19 cellular contexts compared by ENCODE assay signal in genomic region chr10:67925449-67926005, GRCh38. TPM values are rescaled to one million over a fixed set of nuclear protein-coding genes. Genes with fewer than 3 reads are reported as not detected.
A peak's percentile ranks its signal among the peaks of the same experiment; 100 is the strongest.
DNase-seq lines count a peak whose midpoint lies in the region; ATAC-seq and TF ChIP-seq lines count a peak whose summit lies in the region.
"Had no signal": no experiment of that assay in that cellular context is flagged by ENCODE, and none has a peak within 500 bp of the region (broad histone marks: within the 10 kb centered on the region; RNA-seq: fewer than 3 reads in every experiment).

No MANE protein-coding gene starts in this region.

- H3K36me3 Mint-ChIP-seq in CD4-positive, alpha-beta T cell (ENCODE audit: low read depth), result peaks cover 75% of the 10 kb centered on the region
- H3K36me3 Mint-ChIP-seq in HFFc6 (ENCODE audit: low read depth) (peaks cover 65% of the 10 kb centered on the region), memory B cell (peaks cover 23% of the 10 kb centered on the region), endothelial cell (ENCODE audit: low read depth, unreplicated experiment) (peaks cover 14% of the 10 kb centered on the region)

- no peak for DNase-seq in CD4-positive, alpha-beta T cell
- DNase-seq in HFFc6 (peak; percentile 80), brain microvascular endothelial cell (peak; percentile 18), memory B cell (ENCODE audit: low spot score in 2 of 2) (no peak), Peyer's patch (no peak), endothelial cell (ENCODE audit: low spot score) (no peak)
- DNase-seq in activated CD4-positive, alpha-beta T cell treated with anti-CD3 and anti-CD28 coated beads for 4 hours, result no peak
- DNase-seq: activated CD4-positive, alpha-beta memory T cell treated with anti-CD3 and anti-CD28 coated beads, Interleukin-2, amount 10 ng/mL, durations not matched to agents 7 days and 5 days; amniotic stem cell; C1 segment of cervical spinal cord; naive thymus-derived CD8-positive, alpha-beta T cell; NCI-H1694 treated with DMSO at 0.1 percent for 48 hours; NCI-H345; NK-92 treated with Interleukin-12 subunit alpha and Interleukin-12 subunit beta, amount 100 ng/mL, for 24 hours had no signal

- no peaks in the 10 kb centered on the region for H3K27me3 Mint-ChIP-seq in CD4-positive, alpha-beta T cell
- peaks cover 13% of the 10 kb centered on the region for H3K27me3 Mint-ChIP-seq in HFFc6 (ENCODE audit: insufficient read depth)
- no peaks in the 10 kb centered on the region for H3K27me3 Mint-ChIP-seq in memory B cell
- H3K27me3 Mint-ChIP-seq in endothelial cell (ENCODE audit: unreplicated experiment), result no peaks in the 10 kb centered on the region
- H3K27me3 Mint-ChIP-seq: activated CD4-positive, alpha-beta memory T cell treated with anti-CD3 and anti-CD28 coated beads, Interleukin-2, amount 10 ng/mL, durations not matched to agents 7 days and 5 days; naive thymus-derived CD8-positive, alpha-beta T cell had no signal

- ATAC-seq in CD4-positive, alpha-beta T cell (ENCODE audit: poor library complexity), result no peak
- ATAC-seq in memory B cell (ENCODE audit: low read depth), result no peak
- no peak for ATAC-seq in HG02884 (IDR thresholded peaks at IDR 0.05; ENCODE audit: unreplicated experiment)
- ATAC-seq: HepG2; naive thymus-derived CD8-positive, alpha-beta T cell had no signal

- H3K4me3 ChIP-seq in brain microvascular endothelial cell (ENCODE audit: low read depth, low read length) (no peak overlapping the region), Peyer's patch (no peak overlapping the region)
- H3K4me3 ChIP-seq: lung, smooth muscle cell had no signal

- no peak overlapping the region for H3K4me3 Mint-ChIP-seq in CD4-positive, alpha-beta T cell
- H3K4me3 Mint-ChIP-seq in HFFc6 (peak overlapping the region; percentile 54), memory B cell (no peak overlapping the region), endothelial cell (ENCODE audit: unreplicated experiment) (no peak overlapping the region)
- H3K4me3 Mint-ChIP-seq: activated CD4-positive, alpha-beta memory T cell treated with anti-CD3 and anti-CD28 coated beads, Interleukin-2, amount 10 ng/mL, durations not matched to agents 7 days and 5 days; naive thymus-derived CD8-positive, alpha-beta T cell had no signal

- H3K27me3 ChIP-seq in CD4-positive, alpha-beta T cell (ENCODE audit: control insufficient read depth, insufficient read depth, low read length), result no peaks in the 10 kb centered on the region
- H3K27me3 ChIP-seq in brain microvascular endothelial cell (replicated peaks) (no peaks in the 10 kb centered on the region), Peyer's patch (no peaks in the 10 kb centered on the region)

- intact Hi-C loops in CD4-positive, alpha-beta T cell (cut with DNase I, micrococcal nuclease), result no loop called here

- no peak for TF ChIP-seq CTCF in CD4-positive, alpha-beta T cell (IDR thresholded peaks at IDR 0.05)
- peak; percentile 41 for TF ChIP-seq CTCF in HFFc6 (IDR thresholded peaks at IDR 0.05)
- no peak for TF ChIP-seq CTCF in brain microvascular endothelial cell (IDR thresholded peaks at IDR 0.05; ENCODE audit: low read depth, low read length, missing control alignments)
- no peak for TF ChIP-seq CTCF in Peyer's patch (IDR thresholded peaks at IDR 0.05)
- no peak for TF ChIP-seq CTCF in endothelial cell (IDR thresholded peaks at IDR 0.05; ENCODE audit: unreplicated experiment)

- peak overlapping the region; percentile 6 for H3K27ac Mint-ChIP-seq in CD4-positive, alpha-beta T cell
- H3K27ac Mint-ChIP-seq in HFFc6, result peak overlapping the region; percentile 83
- H3K27ac Mint-ChIP-seq in memory B cell, result peak overlapping the region; percentile 53
- no peak overlapping the region for H3K27ac Mint-ChIP-seq in endothelial cell (ENCODE audit: unreplicated experiment)
- H3K27ac Mint-ChIP-seq: activated CD4-positive, alpha-beta memory T cell treated with anti-CD3 and anti-CD28 coated beads, Interleukin-2, amount 10 ng/mL, durations not matched to agents 7 days and 5 days had no signal

- POLR2A ChIA-PET in CD4-positive, alpha-beta T cell (lab: Charles Lee), result no interaction called here

- no peaks in the 10 kb centered on the region for H3K9me3 Mint-ChIP-seq in CD4-positive, alpha-beta T cell
- H3K9me3 Mint-ChIP-seq in HFFc6 (no peaks in the 10 kb centered on the region), memory B cell (no peaks in the 10 kb centered on the region), endothelial cell (ENCODE audit: unreplicated experiment) (no peaks in the 10 kb centered on the region)
- H3K9me3 Mint-ChIP-seq: activated CD4-positive, alpha-beta memory T cell treated with anti-CD3 and anti-CD28 coated beads, Interleukin-2, amount 10 ng/mL, durations not matched to agents 7 days and 5 days; naive thymus-derived CD8-positive, alpha-beta T cell had no signal

- H3K9me3 ChIP-seq in CD4-positive, alpha-beta T cell (ENCODE audit: control insufficient read depth, low read length), result no peaks in the 10 kb centered on the region
- H3K9me3 ChIP-seq in Peyer's patch, result no peaks in the 10 kb centered on the region

- no peaks in the 10 kb centered on the region for H3K4me1 Mint-ChIP-seq in CD4-positive, alpha-beta T cell (ENCODE audit: low read depth)
- H3K4me1 Mint-ChIP-seq in HFFc6 (ENCODE audit: low read depth) (peaks cover 72% of the 10 kb centered on the region), memory B cell (no peaks in the 10 kb centered on the region), endothelial cell (ENCODE audit: unreplicated experiment) (peaks cover 4% of the 10 kb centered on the region)
- H3K4me1 Mint-ChIP-seq: activated CD4-positive, alpha-beta memory T cell treated with anti-CD3 and anti-CD28 coated beads, Interleukin-2, amount 10 ng/mL, durations not matched to agents 7 days and 5 days had no signal

- CTCF ChIA-PET in CD4-positive, alpha-beta T cell (lab: Charles Lee), result no interaction called here

- H3K36me3 ChIP-seq in brain microvascular endothelial cell (replicated peaks) (peaks cover 33% of the 10 kb centered on the region), Peyer's patch (peaks cover 0 to 43% (median 0%) of the 10 kb centered on the region in 3 donors)

- no peak overlapping the region for H3K27ac ChIP-seq in CD4-positive, alpha-beta T cell (ENCODE audit: low read depth, low read length)
- H3K27ac ChIP-seq in brain microvascular endothelial cell, result no peak overlapping the region
- H3K27ac ChIP-seq in Peyer's patch, result no peak overlapping the region
- H3K27ac ChIP-seq: VCaP had no signal

- TF ChIP-seq POLR2A in Peyer's patch (IDR thresholded peaks at IDR 0.05), result no peak

- no peaks in the 10 kb centered on the region for H3K4me1 ChIP-seq in Peyer's patch

- in situ Hi-C loops in brain microvascular endothelial cell (cut with HindIII; ENCODE audit: low pct_ligation_motif_present, low sequenced_read_pairs), result no loop called here

RNA-seq across cellular contexts. Expression of gene SIRT1, which starts 41.1 kb away (rescaled TPM):
- total RNA-seq in CD4-positive, alpha-beta T cell, result 10 to 100 TPM; 57.6 to 62.9 TPM
- total RNA-seq in HFFc6 (2021; fragmentation: NEBNext Ultra II Directional; extraction: Animal tissue kit (Norgen Biotek cat#: 25700)), result 10 to 100 TPM in 5 of 6 experiments, 1 to 10 TPM in 1; 9.8 to 12.9 (median 11.7) TPM
- total RNA-seq in Peyer's patch, result 10 to 100 TPM; 12.1 to 25.6 (median 14.0) TPM
- 17.3 TPM for total RNA-seq in endothelial cell (ENCODE audit: unreplicated experiment)

Comparison
In these comparisons a context has a peak if more than half of its experiments do, and no peak if none do; other contexts are left out.
1. DNase-seq: peak in HFFc6 (single experiment) and brain microvascular endothelial cell (single experiment); none in CD4-positive, alpha-beta T cell (0 of 10), memory B cell (0 of 2), Peyer's patch (0 of 3), activated CD4-positive, alpha-beta T cell treated with anti-CD3 and anti-CD28 coated beads for 4 hours (0 of 2) and endothelial cell (single experiment).